Comparison of ENCODE assay signal across 14 cellular contexts in genomic region chr7:129208667-129209066, GRCh38. TPM values are rescaled to one million over a fixed set of nuclear protein-coding genes. Genes with fewer than 3 reads are reported as not detected.
DNase-seq lines count a peak whose midpoint lies in the region; ATAC-seq, FAIRE-seq and TF ChIP-seq lines count a peak whose summit lies in the region.
"Had no signal": no experiment of that assay in that cellular context is flagged by ENCODE, and none has a peak within 500 bp of the region (broad histone marks: within the 10 kb centered on the region; RNA-seq: fewer than 3 reads in every experiment).

No MANE protein-coding gene starts in this region.

- H3K4me1 ChIP-seq in BE2C (no peaks in the 10 kb centered on the region), GM12878 (ENCODE audit: control insufficient read depth, insufficient read depth, low read length) (no peaks in the 10 kb centered on the region), HepG2 (ENCODE audit: insufficient read depth, low read length) (peaks cover 2% of the 10 kb centered on the region)

- TF ChIP-seq CTCF in BE2C (IDR thresholded peaks at IDR 0.05; ENCODE audit: low read depth, low read length) = peak; percentile 25
- TF ChIP-seq CTCF in GM13977 (IDR thresholded peaks at IDR 0.05; ENCODE audit: extremely low read depth, insufficient read depth, missing control alignments) = peak; percentile 16
- peak in 2 of 3 experiments; percentile 27 to 51; a peak in 2 of 6 replicates for TF ChIP-seq CTCF in GM12878 (IDR thresholded peaks at IDR 0.05 in 2 of 3, conservative IDR thresholded peaks at IDR 0.05 in 1 of 3; ENCODE audit: control insufficient read depth in 2 of 3, extremely low read depth in 1 of 3, insufficient read depth in 1 of 3, low read depth in 3 of 3, low read length in 3 of 3)
- TF ChIP-seq CTCF in HepG2 (CRISPR knock-in tag; IDR thresholded peaks at IDR 0.05) = peak; percentile 12; the same call in 1 of the 2 replicates

- no peaks in the 10 kb centered on the region for H3K4me1 Mint-ChIP-seq in activated T-cell treated with anti-CD3 and anti-CD28 coated beads, Interleukin-2, amount 50 U/mL, for 4 hours (ENCODE audit: low read depth)
- peaks cover 5% of the 10 kb centered on the region for H3K4me1 Mint-ChIP-seq in T-helper 17 cell
- H3K4me1 Mint-ChIP-seq: CD4-positive, CD25-positive, alpha-beta regulatory T cell had no signal

- no peak overlapping the region for H2AFZ ChIP-seq in GM12878 (ENCODE audit: control insufficient read depth, low read depth, low read length)
- no peak overlapping the region for H2AFZ ChIP-seq in HepG2 (ENCODE audit: low read length)

- in situ Hi-C loops in GM13977 (cut with MboI; ENCODE audit: low pct_unique_long_range_greater_than_20kb, low sequenced_read_pairs, unreplicated experiment) (loop anchor here (25.0 kb wide), 1 partner anchor 254 kb away; no protein-coding TSS in a partner anchor), GM12878 (cut with MboI) (no loop called here), HepG2 (cut with HindIII; ENCODE audit: extremely low pct_ligation_motif_present, low pct_unique_long_range_greater_than_20kb) (no loop called here)

- RAD21 ChIA-PET in GM12878 (lab: Charles Lee; ENCODE audit: unreplicated experiment) = interaction anchor here (0.6 to 7.3 kb wide), 11 partner anchors 9 to 367 kb away, joined by 3 to 67 read pairs (median 4); no protein-coding TSS in a partner anchor

- no peaks in the 10 kb centered on the region for H3K27me3 Mint-ChIP-seq in activated T-cell treated with anti-CD3 and anti-CD28 coated beads, Interleukin-2, amount 50 U/mL, for 4 hours (ENCODE audit: low read depth)
- peaks cover 30% of the 10 kb centered on the region for H3K27me3 Mint-ChIP-seq in T-helper 17 cell

- no peak for FAIRE-seq in GM12878 (lab: Jason Lieb, UNC)
- no peak for FAIRE-seq in HepG2 (lab: Jason Lieb, UNC)
- FAIRE-seq: HTR-8/SVneo had no signal

- H3K27ac ChIP-seq in GM12878 (ENCODE audit: control insufficient read depth, insufficient read depth) (no peak overlapping the region), HepG2 (ENCODE audit: extremely low read length, insufficient read depth, low read length) (no peak overlapping the region)
- H3K27ac ChIP-seq: BLaER1 treated with 17β-estradiol and CSF1 and Interleukin-3, amounts not matched to agents 10 nM and 100 nM had no signal

- SMC1A ChIA-PET in GM12878 (lab: Charles Lee; ENCODE audit: uncharacterized antibody, unreplicated experiment) = interaction anchor here (1.0 to 5.8 kb wide), 7 partner anchors 10 to 119 kb away, joined by 3 to 70 read pairs (median 4); partner anchors contain the start of gene TSPAN33

- H3K9me3 ChIP-seq in BE2C = no peaks in the 10 kb centered on the region
- H3K9me3 ChIP-seq in GM12878 (replicated peaks; ENCODE audit: control insufficient read depth, insufficient read depth, low read length) = no peaks in the 10 kb centered on the region
- no peaks in the 10 kb centered on the region for H3K9me3 ChIP-seq in HepG2 (ENCODE audit: low read length)
- no peaks in the 10 kb centered on the region for H3K9me3 ChIP-seq in T-helper 17 cell (ENCODE audit: control insufficient read depth, low read length, poor library complexity, severe bottlenecking)
- H3K9me3 ChIP-seq: BLaER1 treated with 17β-estradiol and CSF1 and Interleukin-3, amounts not matched to agents 10 nM and 100 nM had no signal

- no peak overlapping the region for H3K4me3 Mint-ChIP-seq in activated T-cell treated with anti-CD3 and anti-CD28 coated beads, Interleukin-2, amount 50 U/mL, for 4 hours
- H3K4me3 Mint-ChIP-seq in T-helper 17 cell = no peak overlapping the region
- H3K4me3 Mint-ChIP-seq: CD4-positive, CD25-positive, alpha-beta regulatory T cell had no signal

- TF ChIP-seq EP300 in GM12878 (IDR thresholded peaks at IDR 0.05; ENCODE audit: borderline replicate concordance in 1 of 2, control insufficient read depth in 1 of 2, low read depth in 2 of 2, low read length in 2 of 2) (no peak), HepG2 (IDR thresholded peaks at IDR 0.05; ENCODE audit: low read depth in 2 of 2, low read length in 2 of 2) (no peak), HepG2 (CRISPR knock-in tag; IDR thresholded peaks at IDR 0.05; ENCODE audit: borderline replicate concordance) (no peak)

- no peaks in the 10 kb centered on the region for H3K9me3 Mint-ChIP-seq in activated T-cell treated with anti-CD3 and anti-CD28 coated beads, Interleukin-2, amount 50 U/mL, for 4 hours
- H3K9me3 Mint-ChIP-seq: CD4-positive, CD25-positive, alpha-beta regulatory T cell had no signal

- no peak for TF ChIP-seq POLR2A in GM12878 (IDR thresholded peaks at IDR 0.05; ENCODE audit: low read depth, low read length)
- no peak for TF ChIP-seq POLR2A in HepG2 (IDR thresholded peaks at IDR 0.05; ENCODE audit: insufficient read depth in 1 of 2, low read depth in 2 of 2, low read length in 2 of 2)

- H3K4me3 ChIP-seq in BE2C (ENCODE audit: low read depth, low read length) = no peak overlapping the region
- H3K4me3 ChIP-seq in GM12878 = no peak overlapping the region
- no peak overlapping the region for H3K4me3 ChIP-seq in HepG2 (replicated peaks in 1 of 3; ENCODE audit: insufficient read depth in 1 of 3, low read depth in 2 of 3, low read length in 3 of 3)
- H3K4me3 ChIP-seq: BLaER1 treated with 17β-estradiol and CSF1 and Interleukin-3, amounts not matched to agents 10 nM and 100 nM had no signal

- H3K79me2 ChIP-seq in GM12878 (ENCODE audit: control insufficient read depth, insufficient read depth, low read length) (no peaks in the 10 kb centered on the region), HepG2 (ENCODE audit: insufficient read depth, low read length) (no peaks in the 10 kb centered on the region)

- H4K20me1 ChIP-seq in GM12878 (ENCODE audit: control insufficient read depth, insufficient read depth) (no peaks in the 10 kb centered on the region), HepG2 (ENCODE audit: insufficient read depth, low read length) (no peaks in the 10 kb centered on the region; the same call in 1 of the 2 replicates)
- H4K20me1 ChIP-seq: BLaER1 treated with 17β-estradiol and CSF1 and Interleukin-3, amounts not matched to agents 10 nM and 100 nM had no signal

- 35% methylated on average over 9 of the region's 9 CpGs for WGBS in GM12878 (ENCODE audit: insufficient coverage, insufficient replicate concordance, low lambda C conversion rate, missing lambda C conversion rate)
- 74% methylated on average over 7 of the region's 9 CpGs for WGBS in HepG2 (ENCODE audit: low lambda C conversion rate)

- H3K27me3 ChIP-seq in BE2C (no peaks in the 10 kb centered on the region), GM12878 (replicated peaks in 1 of 2; ENCODE audit: control insufficient read depth in 2 of 2, insufficient read depth in 2 of 2, low read length in 1 of 2) (no peaks in the 10 kb centered on the region), HepG2 (ENCODE audit: control insufficient read depth in 1 of 2, insufficient read depth in 2 of 2, low read length in 2 of 2) (no peaks in the 10 kb centered on the region)
- H3K27me3 ChIP-seq: BLaER1 treated with 17β-estradiol and CSF1 and Interleukin-3, amounts not matched to agents 10 nM and 100 nM had no signal

- H3K9ac ChIP-seq in GM12878 (ENCODE audit: control insufficient read depth, insufficient read depth, low read length) (no peak overlapping the region), HepG2 (ENCODE audit: insufficient read depth, low read depth, low read length) (no peak overlapping the region)

- peak; percentile 54 for ATAC-seq in GM12878
- ATAC-seq in HepG2 = peak; percentile 10; the same call in 1 of the 3 replicates
- no peak for ATAC-seq in activated T-cell treated with anti-CD3 and anti-CD28 coated beads, Interleukin-2, amount 50 U/mL, for 4 hours
- ATAC-seq in T-helper 17 cell = no peak
- ATAC-seq: HCT116 had no signal

- H3K27ac Mint-ChIP-seq in T-helper 17 cell = no peak overlapping the region
- H3K27ac Mint-ChIP-seq: CD4-positive, CD25-positive, alpha-beta regulatory T cell had no signal

- TF ChIP-seq RAD21 in GM12878 (IDR thresholded peaks at IDR 0.05; ENCODE audit: insufficient read depth, low read depth, low read length) (peak; percentile 29; the same call in 1 of the 2 replicates), HepG2 (CRISPR knock-in tag; IDR thresholded peaks at IDR 0.05) (no peak)

- intact Hi-C loops in GM12878 (cut with micrococcal nuclease; ENCODE audit: unreplicated experiment) = no loop called here
- intact Hi-C loops in HepG2 (cut with micrococcal nuclease; ENCODE audit: unreplicated experiment) = no loop called here

- H3K4me2 ChIP-seq in GM12878 (ENCODE audit: control insufficient read depth, insufficient read depth) = no peak overlapping the region
- no peak overlapping the region for H3K4me2 ChIP-seq in HepG2 (ENCODE audit: low read depth, low read length)
- H3K4me2 ChIP-seq: BLaER1 treated with 17β-estradiol and CSF1 and Interleukin-3, amounts not matched to agents 10 nM and 100 nM had no signal

- BruUV-seq in GM12878 (replicated peaks; lab: Mats Ljungman, UMichigan) (no TSS peak), HepG2 (replicated peaks; lab: Mats Ljungman, UMichigan) (no TSS peak)

- DNase-seq in BE2C (peak; percentile 58), GM13977 (ENCODE audit: low spot score) (no peak), GM12878 (ENCODE audit: low read depth, low spot score) (no peak), HepG2 (ENCODE audit: low spot score) (no peak), mucosa of gallbladder (ENCODE audit: low spot score) (no peak), T-helper 17 cell (no peak), NOMO-1 treated with dmso at 0.1 percent for 144 hours (lab: John Stamatoyannopoulos, UW; ENCODE audit: unreplicated experiment) (no peak)
- no peak for DNase-seq in activated T-cell treated with anti-CD3 and anti-CD28 coated beads, Interleukin-2, amount 50 U/mL, for 4 hours
- DNase-seq: 8988T; AML-193; CD4-positive, CD25-positive, alpha-beta regulatory T cell had no signal

- no peaks in the 10 kb centered on the region for H3K36me3 Mint-ChIP-seq in activated T-cell treated with anti-CD3 and anti-CD28 coated beads, Interleukin-2, amount 50 U/mL, for 4 hours (ENCODE audit: insufficient read depth)
- no peaks in the 10 kb centered on the region for H3K36me3 Mint-ChIP-seq in T-helper 17 cell (ENCODE audit: low read depth)
- H3K36me3 Mint-ChIP-seq: CD4-positive, CD25-positive, alpha-beta regulatory T cell had no signal

- H3K36me3 ChIP-seq in BE2C (no peaks in the 10 kb centered on the region), GM12878 (ENCODE audit: control insufficient read depth in 2 of 2, insufficient read depth in 2 of 2, low read length in 1 of 2) (peaks cover 0 to 3% of the 10 kb centered on the region in 2 experiments; a peak in 1 of 4 replicates), HepG2 (replicated peaks in 1 of 2; ENCODE audit: control insufficient read depth in 1 of 2, insufficient read depth in 2 of 2, low read length in 2 of 2) (peaks cover 27 to 48% of the 10 kb centered on the region in 2 experiments; a peak in 4 of 5 replicates)

- POLR2A ChIA-PET in GM12878 (lab: Charles Lee) = interaction anchor here (0.6 to 1.6 kb wide), 2 partner anchors 45 to 86 kb away, joined by 3 to 4 read pairs; no protein-coding TSS in a partner anchor
- POLR2A ChIA-PET in HepG2 (lab: Yijun Ruan, JAX) = no interaction called here

- CTCF ChIA-PET in GM12878 (lab: Yijun Ruan, JAX) = interaction anchor here (0.8 to 9.6 kb wide), 12 partner anchors 10 to 254 kb away, joined by 3 to 109 read pairs (median 4); no protein-coding TSS in a partner anchor
- CTCF ChIA-PET in HepG2 (lab: Yijun Ruan, JAX; ENCODE audit: low intra/inter-chr PET ratio, low total read pairs) = interaction anchor here (5.1 kb wide), 1 partner anchor 44 kb away, joined by 50 read pairs; no protein-coding TSS in a partner anchor

RNA-seq across cellular contexts. Expression of gene AHCYL2, which starts 16.2 kb away (rescaled TPM):
- 6.6 TPM for polyA plus RNA-seq in BE2C (2012; ENCODE audit: insufficient read depth, insufficient read length, low read depth)
- 19.4 and 28.2 TPM in 2 replicates for total RNA-seq in GM12878 (2013; cell fraction: nucleolus; rRNA removed)
- 6.0 and 6.7 TPM in 2 replicates for total RNA-seq in GM12878 (2014; rRNA removed)
- total RNA-seq in GM12878 (2014; rRNA removed; fragmentation: Illumina TruSeq; extraction: Trizol) = 4.7 and 5.5 TPM in 2 replicates
- total RNA-seq in GM12878 (2021) = 7.0 and 8.3 TPM in 2 replicates
- polyA plus RNA-seq in GM12878 (2011; ENCODE audit: low read depth) = 2.7 TPM
- 29.1 and 31.4 TPM in 2 replicates for polyA plus RNA-seq in GM12878 (2011; rRNA removed)
- polyA plus RNA-seq in GM12878 (2011; cell fraction: cytosol; rRNA removed) = 13.4 and 16.4 TPM in 2 replicates
- polyA plus RNA-seq in GM12878 (2011; cell fraction: nucleus; rRNA removed) = 23.3 and 25.6 TPM in 2 replicates
- polyA plus RNA-seq in GM12878 (2012) = 3.2 and 4.4 TPM in 2 replicates
- 7.7 and 9.8 TPM in 2 replicates for polyA plus RNA-seq in GM12878 (2014; fragmentation: Illumina TruSeq; extraction: Trizol)
- 1 to 10 TPM; 1.7 to 2.0 TPM for polyA plus RNA-seq in GM12878 (2014; fragmentation: Nextera tagmentation; extraction: Ambion mirVana)
- polyA plus RNA-seq in GM12878 (2014; rRNA removed) = 5.0 and 6.1 TPM in 2 replicates
- 1 to 10 TPM; 3.5 to 4.4 TPM for polyA plus RNA-seq in GM12878 (2016; fragmentation: Nextera tagmentation; extraction: Ambion mirVana)
- 30.6 and 31.0 TPM in 2 replicates for polyA minus RNA-seq in GM12878 (2011; rRNA and poly(A)+ RNA removed)
- 8.3 and 9.8 TPM in 2 replicates for polyA minus RNA-seq in GM12878 (2011; cell fraction: cytosol; rRNA and poly(A)+ RNA removed)
- 13.5 and 15.2 TPM in 2 replicates for polyA minus RNA-seq in GM12878 (2011; cell fraction: nucleus; rRNA and poly(A)+ RNA removed)
- total RNA-seq in HepG2 (2016; rRNA removed; fragmentation: Illumina TruSeq; extraction: Trizol) = 9.5 and 12.9 TPM in 2 replicates
- 4.4 and 6.0 TPM in 2 replicates for total RNA-seq in HepG2 (2016; cell fraction: cytosol; rRNA removed; fragmentation: Illumina TruSeq; extraction: Trizol; ENCODE audit: low read depth)
- 10.6 and 14.1 TPM in 2 replicates for total RNA-seq in HepG2 (2016; cell fraction: insoluble cytoplasmic fraction; rRNA removed; fragmentation: Illumina TruSeq; extraction: Trizol)
- 4.9 and 5.6 TPM in 2 replicates for total RNA-seq in HepG2 (2016; cell fraction: membrane; rRNA removed; fragmentation: Illumina TruSeq; extraction: Trizol)
- total RNA-seq in HepG2 (2016; cell fraction: nucleus; rRNA removed; fragmentation: Illumina TruSeq; extraction: Trizol) = 13.2 and 15.2 TPM in 2 replicates
- 12.5 and 14.7 TPM in 2 replicates for polyA plus RNA-seq in HepG2 (2011; rRNA removed)
- polyA plus RNA-seq in HepG2 (2011; cell fraction: cytosol; rRNA removed) = 7.5 and 10.5 TPM in 2 replicates
- polyA plus RNA-seq in HepG2 (2011; cell fraction: nucleus; rRNA removed) = 11.3 TPM in 2 replicates
- polyA plus RNA-seq in HepG2 (2012) = 8.1 and 8.5 TPM in 2 replicates
- 1.0 and 1.3 TPM in 2 replicates for polyA plus RNA-seq in HepG2 (2016; cell fraction: cytosol; fragmentation: Illumina TruSeq; extraction: Trizol; ENCODE audit: low read depth)
- 9.3 and 10.0 TPM in 2 replicates for polyA plus RNA-seq in HepG2 (2016; cell fraction: insoluble cytoplasmic fraction; fragmentation: Illumina TruSeq; extraction: Trizol; ENCODE audit: low read depth)
- 2.6 TPM in 2 replicates for polyA plus RNA-seq in HepG2 (2016; cell fraction: membrane; fragmentation: Illumina TruSeq; extraction: Trizol; ENCODE audit: low read depth)
- polyA plus RNA-seq in HepG2 (2016; cell fraction: nucleus; fragmentation: Illumina TruSeq; extraction: Trizol; ENCODE audit: insufficient read depth, low read depth) = 16.2 and 18.7 TPM in 2 replicates
- 30.7 and 36.9 TPM in 2 replicates for polyA minus RNA-seq in HepG2 (2011; rRNA and poly(A)+ RNA removed; ENCODE audit: low replicate concordance)
- 12.8 and 15.4 TPM in 2 replicates for polyA minus RNA-seq in HepG2 (2011; cell fraction: cytosol; rRNA and poly(A)+ RNA removed)
- 9.8 and 14.9 TPM in 2 replicates for polyA minus RNA-seq in HepG2 (2011; cell fraction: nucleus; rRNA and poly(A)+ RNA removed)
- total RNA-seq in activated T-cell treated with anti-CD3 and anti-CD28 coated beads, Interleukin-2, amount 50 U/mL, for 4 hours = 1 to 10 TPM; 6.0 to 7.2 (median 6.5) TPM
- total RNA-seq in mucosa of gallbladder = 165 TPM
- total RNA-seq in T-helper 17 cell = 10 to 100 TPM; 13.4 to 16.6 TPM

RNA-seq across cellular contexts. Expression of gene SMO, which starts 20.2 kb away (rescaled TPM):
- polyA plus RNA-seq in BE2C (2012; ENCODE audit: insufficient read depth, insufficient read length, low read depth) = 1.1 TPM
- 7.3 and 7.8 TPM in 2 replicates for total RNA-seq in GM12878 (2013; cell fraction: nucleolus; rRNA removed)
- total RNA-seq in GM12878 (2014; rRNA removed) (7.8 and 8.2 TPM in 2 replicates), GM12878 (2014; rRNA removed; fragmentation: Illumina TruSeq; extraction: Trizol) (3.0 and 3.3 TPM in 2 replicates), GM12878 (2021) (9.6 and 11.2 TPM in 2 replicates), HepG2 (2016; rRNA removed; fragmentation: Illumina TruSeq; extraction: Trizol) (22.1 and 32.3 TPM in 2 replicates), mucosa of gallbladder (15.8 TPM), T-helper 17 cell (not detected)
- polyA plus RNA-seq in GM12878 (2011; ENCODE audit: low read depth) = 5.7 TPM
- polyA plus RNA-seq in GM12878 (2011; rRNA removed) (0.91 and 1.5 TPM in 2 replicates), GM12878 (2014; fragmentation: Illumina TruSeq; extraction: Trizol) (3.2 and 4.6 TPM in 2 replicates), GM12878 (2014; fragmentation: Nextera tagmentation; extraction: Ambion mirVana) (under 1 TPM; 0.40 to 0.62 TPM), GM12878 (2014; rRNA removed) (8.2 and 8.3 TPM in 2 replicates), GM12878 (2016; fragmentation: Nextera tagmentation; extraction: Ambion mirVana) (1 to 10 TPM; 1.1 to 1.9 TPM), HepG2 (2011; rRNA removed) (23.8 and 30.7 TPM in 2 replicates)
- polyA plus RNA-seq in GM12878 (2011; cell fraction: cytosol; rRNA removed) = 2.2 and 2.4 TPM in 2 replicates
- 5.9 and 8.6 TPM in 2 replicates for polyA plus RNA-seq in GM12878 (2011; cell fraction: nucleus; rRNA removed)
- polyA plus RNA-seq in GM12878 (2012) = 12.4 and 13.1 TPM in 2 replicates
- 3.5 and 7.3 TPM in 2 replicates for polyA minus RNA-seq in GM12878 (2011; rRNA and poly(A)+ RNA removed)
- 0.83 and 1.3 TPM in 2 replicates for polyA minus RNA-seq in GM12878 (2011; cell fraction: cytosol; rRNA and poly(A)+ RNA removed)
- polyA minus RNA-seq in GM12878 (2011; cell fraction: nucleus; rRNA and poly(A)+ RNA removed) = 1.3 TPM in 2 replicates
- 72.0 and 77.5 TPM in 2 replicates for total RNA-seq in HepG2 (2016; cell fraction: cytosol; rRNA removed; fragmentation: Illumina TruSeq; extraction: Trizol; ENCODE audit: low read depth)
- 22.7 and 33.9 TPM in 2 replicates for total RNA-seq in HepG2 (2016; cell fraction: insoluble cytoplasmic fraction; rRNA removed; fragmentation: Illumina TruSeq; extraction: Trizol)
- total RNA-seq in HepG2 (2016; cell fraction: membrane; rRNA removed; fragmentation: Illumina TruSeq; extraction: Trizol) = 37.3 and 38.5 TPM in 2 replicates
- 26.1 and 28.3 TPM in 2 replicates for total RNA-seq in HepG2 (2016; cell fraction: nucleus; rRNA removed; fragmentation: Illumina TruSeq; extraction: Trizol)
- 21.9 and 24.2 TPM in 2 replicates for polyA plus RNA-seq in HepG2 (2011; cell fraction: cytosol; rRNA removed)
- polyA plus RNA-seq in HepG2 (2011; cell fraction: nucleus; rRNA removed) = 68.3 and 80.4 TPM in 2 replicates
- 19.4 and 20.7 TPM in 2 replicates for polyA plus RNA-seq in HepG2 (2012)
- polyA plus RNA-seq in HepG2 (2016; cell fraction: cytosol; fragmentation: Illumina TruSeq; extraction: Trizol; ENCODE audit: low read depth) = 4.1 and 4.4 TPM in 2 replicates
- 22.5 and 25.2 TPM in 2 replicates for polyA plus RNA-seq in HepG2 (2016; cell fraction: insoluble cytoplasmic fraction; fragmentation: Illumina TruSeq; extraction: Trizol; ENCODE audit: low read depth)
- 14.8 and 15.2 TPM in 2 replicates for polyA plus RNA-seq in HepG2 (2016; cell fraction: membrane; fragmentation: Illumina TruSeq; extraction: Trizol; ENCODE audit: low read depth)
- polyA plus RNA-seq in HepG2 (2016; cell fraction: nucleus; fragmentation: Illumina TruSeq; extraction: Trizol; ENCODE audit: insufficient read depth, low read depth) = 63.0 and 65.6 TPM in 2 replicates
- 0.07 and 139 TPM in 2 replicates for polyA minus RNA-seq in HepG2 (2011; rRNA and poly(A)+ RNA removed; ENCODE audit: low replicate concordance)
- polyA minus RNA-seq in HepG2 (2011; cell fraction: cytosol; rRNA and poly(A)+ RNA removed) = 31.4 and 35.0 TPM in 2 replicates
- polyA minus RNA-seq in HepG2 (2011; cell fraction: nucleus; rRNA and poly(A)+ RNA removed) = 12.0 and 20.4 TPM in 2 replicates
- under 1 TPM; 0.11 to 0.25 (median 0.18) TPM for total RNA-seq in activated T-cell treated with anti-CD3 and anti-CD28 coated beads, Interleukin-2, amount 50 U/mL, for 4 hours
- polyA plus RNA-seq: CD4-positive, CD25-positive, alpha-beta regulatory T cell had no signal

Comparison
In these comparisons a context has a peak if more than half of its experiments do, and no peak if none do; other contexts are left out.
1. ATAC-seq: peak in GM12878 (single experiment) and HepG2 (single experiment); none in activated T-cell treated with anti-CD3 and anti-CD28 coated beads, Interleukin-2, amount 50 U/mL, for 4 hours (0 of 2) and T-helper 17 cell (single experiment).
2. Peak in every context shown above with its lines, with median percentiles within 50 percentile points of each other: CTCF ChIP-seq.